ENCODE assay signal across 12 cellular contexts in the genomic region with DNA sequence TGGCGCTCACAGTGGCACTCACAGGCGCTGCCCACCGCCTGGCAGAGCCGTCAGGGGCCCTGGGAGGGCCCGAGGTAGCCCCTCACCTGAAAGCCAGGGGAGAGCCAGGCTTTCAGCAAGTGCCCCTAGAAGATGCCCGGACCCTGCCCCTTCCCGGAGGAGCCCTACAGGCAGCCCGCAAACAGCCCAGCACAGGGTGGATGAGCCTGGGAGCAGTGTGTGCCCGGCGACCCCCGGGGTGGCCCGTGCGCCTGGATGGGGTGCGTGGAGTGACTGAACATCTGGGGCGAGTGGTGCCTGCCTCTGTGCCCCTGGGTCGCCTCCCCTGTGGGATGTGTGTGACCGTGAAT. TPM values are rescaled to one million over a fixed set of nuclear protein-coding genes. Genes with fewer than 3 reads are reported as not detected.
A peak's percentile ranks its signal among the peaks of the same experiment; 100 is the strongest.
DNase-seq lines count a peak whose midpoint lies in the region; ATAC-seq and TF ChIP-seq lines count a peak whose summit lies in the region.
"Had no signal": no experiment of that assay in that cellular context is flagged by ENCODE, and none has a peak within 500 bp of the region (broad histone marks: within the 10 kb centered on the region; RNA-seq: fewer than 3 reads in every experiment).

No MANE protein-coding gene starts in this region.

- H3K4me1 ChIP-seq in SJSA1 (replicated peaks) (peaks cover 15% of the 10 kb centered on the region), smooth muscle cell (ENCODE audit: low read depth) (peaks cover 28% of the 10 kb centered on the region)

- peaks cover 27% of the 10 kb centered on the region for H3K79me2 ChIP-seq in smooth muscle cell (ENCODE audit: low read depth)

- no peak for ATAC-seq in HG02759 (IDR thresholded peaks at IDR 0.05; ENCODE audit: unreplicated experiment)

- WGBS in smooth muscle cell (ENCODE audit: low lambda C conversion rate) = 23% methylated on average over 17 of the region's 17 CpGs

- no peak overlapping the region for H2AFZ ChIP-seq in smooth muscle cell (ENCODE audit: low read depth)

- H3F3A ChIP-seq in smooth muscle cell (ENCODE audit: low read depth) = peaks cover 12% of the 10 kb centered on the region

- no peak for TF ChIP-seq CTCF in endothelial cell (IDR thresholded peaks at IDR 0.05; ENCODE audit: unreplicated experiment)
- TF ChIP-seq CTCF in smooth muscle cell (IDR thresholded peaks at IDR 0.05; ENCODE audit: borderline replicate concordance, insufficient read depth, poor library complexity, severe bottlenecking) = no peak

- CTCF ChIA-PET in activated CD4-positive, alpha-beta T cell treated with anti-CD3 and anti-CD28 coated beads, Interleukin-2, amount 10 ng/mL, durations not matched to agents 7 days and 5 days (lab: Charles Lee) = no interaction called here

- H3K36me3 Mint-ChIP-seq in endothelial cell (ENCODE audit: low read depth, unreplicated experiment) = peaks cover 7% of the 10 kb centered on the region
- no peaks in the 10 kb centered on the region for H3K36me3 Mint-ChIP-seq in activated CD4-positive, alpha-beta T cell treated with anti-CD3 and anti-CD28 coated beads, Interleukin-2, amount 10 ng/mL, durations not matched to agents 7 days and 5 days (ENCODE audit: low read depth)

- H4K20me1 ChIP-seq in smooth muscle cell (ENCODE audit: low read depth) = peaks cover 46% of the 10 kb centered on the region

- H3K27me3 ChIP-seq in SJSA1 (replicated peaks) (peaks cover 64% of the 10 kb centered on the region), smooth muscle cell (ENCODE audit: low read depth) (peaks cover 48% of the 10 kb centered on the region)

- peak overlapping the region; percentile 77 for H3K27ac Mint-ChIP-seq in endothelial cell (ENCODE audit: unreplicated experiment)
- no peak overlapping the region for H3K27ac Mint-ChIP-seq in activated CD4-positive, alpha-beta T cell treated with anti-CD3 and anti-CD28 coated beads, Interleukin-2, amount 10 ng/mL, durations not matched to agents 7 days and 5 days
- H3K27ac Mint-ChIP-seq: dendritic cell treated with granulocyte-macrophage colony-stimulating factor and Interleukin-4, amounts not matched to agents 40 ng/mL and 50 ng/mL, for 4 days had no signal

- H3K4me2 ChIP-seq in smooth muscle cell = peak overlapping the region; percentile 90

- POLR2A ChIA-PET in activated CD4-positive, alpha-beta T cell treated with anti-CD3 and anti-CD28 coated beads, Interleukin-2, amount 10 ng/mL, durations not matched to agents 7 days and 5 days (lab: Charles Lee) = no interaction called here

- H3K4me1 Mint-ChIP-seq in endothelial cell (ENCODE audit: unreplicated experiment) = peaks cover 12% of the 10 kb centered on the region
- H3K4me1 Mint-ChIP-seq in activated CD4-positive, alpha-beta T cell treated with anti-CD3 and anti-CD28 coated beads, Interleukin-2, amount 10 ng/mL, durations not matched to agents 7 days and 5 days = peaks cover 5% of the 10 kb centered on the region

- no peaks in the 10 kb centered on the region for H3K9me3 ChIP-seq in SJSA1 (replicated peaks)
- H3K9me3 ChIP-seq in smooth muscle cell (replicated peaks; ENCODE audit: low read depth) = no peaks in the 10 kb centered on the region
- H3K9me3 ChIP-seq: sigmoid colon had no signal

- H3K27ac ChIP-seq in SJSA1 (no peak overlapping the region), smooth muscle cell (ENCODE audit: low read depth) (no peak overlapping the region)
- H3K27ac ChIP-seq: sigmoid colon, VCaP had no signal

- no peak for DNase-seq in SJSA1 (ENCODE audit: low read depth in 1 of 2, low spot score in 2 of 2)
- DNase-seq in endothelial cell (ENCODE audit: low spot score) = no peak
- DNase-seq in smooth muscle cell (lab: John Stamatoyannopoulos, UW; ENCODE audit: unreplicated experiment) = no peak
- no peak for DNase-seq in KG1 (lab: John Stamatoyannopoulos, UW)
- DNase-seq in activated CD4-positive, alpha-beta T cell treated with anti-CD3 and anti-CD28 coated beads, Interleukin-2, amount 10 ng/mL, durations not matched to agents 7 days and 5 days = no peak
- DNase-seq: NCI-H2029 treated with DMSO at 0.1 percent for 48 hours, PC-3, sigmoid colon had no signal

- peak overlapping the region; percentile 76 for H3K4me3 Mint-ChIP-seq in endothelial cell (ENCODE audit: unreplicated experiment)
- H3K4me3 Mint-ChIP-seq in activated CD4-positive, alpha-beta T cell treated with anti-CD3 and anti-CD28 coated beads, Interleukin-2, amount 10 ng/mL, durations not matched to agents 7 days and 5 days = no peak overlapping the region
- H3K4me3 Mint-ChIP-seq: dendritic cell treated with granulocyte-macrophage colony-stimulating factor and Interleukin-4, amounts not matched to agents 40 ng/mL and 50 ng/mL, for 4 days had no signal

- H3K9me3 Mint-ChIP-seq in endothelial cell (ENCODE audit: unreplicated experiment) = no peaks in the 10 kb centered on the region
- no peaks in the 10 kb centered on the region for H3K9me3 Mint-ChIP-seq in activated CD4-positive, alpha-beta T cell treated with anti-CD3 and anti-CD28 coated beads, Interleukin-2, amount 10 ng/mL, durations not matched to agents 7 days and 5 days
- H3K9me3 Mint-ChIP-seq: dendritic cell treated with granulocyte-macrophage colony-stimulating factor and Interleukin-4, amounts not matched to agents 40 ng/mL and 50 ng/mL, for 4 days had no signal

- H3K4me3 ChIP-seq in SJSA1 (peak overlapping the region; percentile 30), smooth muscle cell (peak overlapping the region; percentile 57)

- H3K36me3 ChIP-seq in SJSA1 = no peaks in the 10 kb centered on the region
- no peaks in the 10 kb centered on the region for H3K36me3 ChIP-seq in smooth muscle cell (ENCODE audit: low read depth)
- H3K36me3 ChIP-seq: sigmoid colon had no signal

- H3K27me3 Mint-ChIP-seq in endothelial cell (ENCODE audit: unreplicated experiment) = peaks cover 38% of the 10 kb centered on the region
- H3K27me3 Mint-ChIP-seq in activated CD4-positive, alpha-beta T cell treated with anti-CD3 and anti-CD28 coated beads, Interleukin-2, amount 10 ng/mL, durations not matched to agents 7 days and 5 days = peaks cover 68% of the 10 kb centered on the region

- H3K9ac ChIP-seq in smooth muscle cell (ENCODE audit: low read depth) = no peak overlapping the region

RNA-seq across cellular contexts. Expression of gene CRLF1, which starts 1.4 kb away (rescaled TPM):
- total RNA-seq in SJSA1 (2014; rRNA removed; shearing (Covaris generic)) = 21.3 and 26.7 TPM in 2 replicates
- total RNA-seq in endothelial cell (ENCODE audit: unreplicated experiment) = 0.74 TPM
- 196 and 221 TPM in 2 replicates for total RNA-seq in smooth muscle cell
- polyA plus RNA-seq in smooth muscle cell = 715 and 1,048 TPM in 2 replicates
- total RNA-seq in activated CD4-positive, alpha-beta T cell treated with anti-CD3 and anti-CD28 coated beads, Interleukin-2, amount 10 ng/mL, durations not matched to agents 7 days and 5 days = not detected
- total RNA-seq: lung microvascular endothelial cell had no signal

RNA-seq across cellular contexts. Expression of gene TMEM59L, which starts 7.5 kb away (rescaled TPM):
- total RNA-seq in SJSA1 (2014; rRNA removed; shearing (Covaris generic)) = not detected in 2 replicates
- total RNA-seq in endothelial cell (ENCODE audit: unreplicated experiment) (0.15 TPM), smooth muscle cell (4.4 and 5.0 TPM in 2 replicates)
- 31.7 and 42.0 TPM in 2 replicates for polyA plus RNA-seq in smooth muscle cell
- total RNA-seq in activated CD4-positive, alpha-beta T cell treated with anti-CD3 and anti-CD28 coated beads, Interleukin-2, amount 10 ng/mL, durations not matched to agents 7 days and 5 days = under 1 TPM in 1 of 2 experiments, not detected in 1; 0.12 TPM
- total RNA-seq: lung microvascular endothelial cell had no signal

RNA-seq across cellular contexts. Expression of gene REX1BD, which starts 16.6 kb away (rescaled TPM):
- total RNA-seq in SJSA1 (2014; rRNA removed; shearing (Covaris generic)) = 84.0 and 198 TPM in 2 replicates
- 88.8 TPM for total RNA-seq in endothelial cell (ENCODE audit: unreplicated experiment)
- total RNA-seq in smooth muscle cell = 69.6 and 81.5 TPM in 2 replicates
- polyA plus RNA-seq in smooth muscle cell = 117 and 141 TPM in 2 replicates
- 10 to 100 TPM; 73.0 to 85.2 TPM for total RNA-seq in activated CD4-positive, alpha-beta T cell treated with anti-CD3 and anti-CD28 coated beads, Interleukin-2, amount 10 ng/mL, durations not matched to agents 7 days and 5 days

RNA-seq across cellular contexts. Expression of gene KLHL26, which starts 31.7 kb away (rescaled TPM):
- total RNA-seq in SJSA1 (2014; rRNA removed; shearing (Covaris generic)) = 3.3 and 5.8 TPM in 2 replicates
- total RNA-seq in endothelial cell (ENCODE audit: unreplicated experiment) = 5.1 TPM
- 3.9 and 5.6 TPM in 2 replicates for total RNA-seq in smooth muscle cell
- polyA plus RNA-seq in smooth muscle cell = 7.6 and 8.7 TPM in 2 replicates
- total RNA-seq in activated CD4-positive, alpha-beta T cell treated with anti-CD3 and anti-CD28 coated beads, Interleukin-2, amount 10 ng/mL, durations not matched to agents 7 days and 5 days = 10 to 100 TPM in 1 of 2 experiments, 1 to 10 TPM in 1; 10.0 to 11.4 TPM

RNA-seq across cellular contexts. Expression of gene UBA52, which starts 33.5 kb away (rescaled TPM):
- total RNA-seq in SJSA1 (2014; rRNA removed; shearing (Covaris generic)) = 745 and 1,061 TPM in 2 replicates
- total RNA-seq in endothelial cell (ENCODE audit: unreplicated experiment) = 1,465 TPM
- 991 and 1,086 TPM in 2 replicates for total RNA-seq in smooth muscle cell
- 752 and 759 TPM in 2 replicates for polyA plus RNA-seq in smooth muscle cell
- total RNA-seq in activated CD4-positive, alpha-beta T cell treated with anti-CD3 and anti-CD28 coated beads, Interleukin-2, amount 10 ng/mL, durations not matched to agents 7 days and 5 days = 1,000 to 10,000 TPM; 1,627 to 1,778 TPM

Comparison
In these comparisons a context has a peak if more than half of its experiments do, and no peak if none do; other contexts are left out.
1. RNA of gene CRLF1, which starts 1.4 kb away (total RNA-seq): 196 to 221 TPM in smooth muscle cell and 21.3 to 26.7 TPM in SJSA1; 0.74 TPM in endothelial cell (single experiment) and not detected in activated CD4-positive, alpha-beta T cell treated with anti-CD3 and anti-CD28 coated beads, Interleukin-2, amount 10 ng/mL, durations not matched to agents 7 days and 5 days; every median in the first group is over 10 times any median in the second.